Comparison of ENCODE assay signal across 1 cellular context in the genomic region with DNA sequence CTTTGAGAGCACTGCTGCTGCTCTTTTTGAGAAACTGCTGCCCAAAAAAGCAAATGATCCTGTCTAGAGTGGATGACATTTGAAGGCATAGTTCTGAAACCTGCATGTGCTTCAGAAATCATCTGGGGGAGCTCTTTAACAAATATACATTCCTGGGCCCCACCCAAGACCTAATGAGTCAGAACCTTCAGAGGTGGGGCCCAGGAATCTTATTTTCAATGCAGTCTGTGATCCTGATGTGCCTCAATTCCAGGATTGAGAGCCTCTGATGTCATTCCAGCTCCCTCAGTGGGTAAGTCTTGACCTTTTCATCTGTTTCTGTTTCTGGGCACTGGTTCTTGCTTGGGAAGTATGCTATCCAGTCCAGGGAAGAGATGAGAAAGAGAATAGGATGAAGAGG.
TF ChIP-seq lines count a peak whose summit lies in the region.

No MANE protein-coding gene starts in this region.

TF ChIP-seq in IMR-90, 13 proteins besides CTCF, POLR2A, EP300 and RAD21:
- TF ChIP-seq NFE2L2 (IDR thresholded peaks at IDR 0.05; ENCODE audit: low read depth, low read length), result no peak
- TF ChIP-seq MAZ (IDR thresholded peaks at IDR 0.05; ENCODE audit: borderline replicate concordance, low read depth, low read length), result no peak
- 0 out of 2 replicates have a peak, but pooled peaks have one; percentile 7 for TF ChIP-seq FOS (IDR thresholded peaks at IDR 0.05; ENCODE audit: low read depth, low read length)
